In the genomic region with DNA sequence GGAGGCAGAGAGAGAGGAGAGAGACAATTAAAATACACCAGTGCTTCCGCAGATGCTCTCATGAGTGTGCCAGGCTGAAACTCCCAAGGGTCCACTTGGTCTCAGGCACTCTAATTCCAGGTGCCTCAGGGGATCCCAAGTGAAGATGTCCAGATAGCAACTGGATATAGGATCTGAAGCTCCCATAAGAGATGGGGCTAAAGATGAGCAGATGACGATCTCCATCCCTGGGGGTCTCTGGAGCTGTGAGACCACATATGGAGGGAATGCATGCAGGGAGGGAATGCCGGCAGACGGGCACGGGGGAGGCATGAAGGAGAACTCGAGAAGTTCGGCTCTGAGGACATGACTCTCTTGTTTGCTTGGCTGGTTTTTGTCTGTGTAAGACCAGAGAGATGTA, we compare ENCODE assay signal across 22 cellular contexts.
"Had no signal": no experiment of that assay in that cellular context is flagged by ENCODE, and none has a peak within 500 bp of the region (broad histone marks: within the 10 kb centered on the region; RNA-seq: fewer than 3 reads in every experiment).

No MANE protein-coding gene starts in this region.

- H3K4me1 Mint-ChIP-seq: stimulated activated effector memory CD8-positive, alpha-beta T cell treated with anti-CD3 and anti-CD28 coated beads, Interleukin-12 subunit alpha, Interleukin-12 subunit beta, amount 100 ng/mL, for 72 hours had no signal

- H3K4me3 Mint-ChIP-seq: endodermal cell; naive thymus-derived CD8-positive, alpha-beta T cell; neural crest cell; stimulated activated effector memory CD8-positive, alpha-beta T cell treated with anti-CD3 and anti-CD28 coated beads, Interleukin-12 subunit alpha, Interleukin-12 subunit beta, amount 100 ng/mL, for 72 hours had no signal

- ATAC-seq: foreskin keratinocyte; left lobe of liver; mucosa of descending colon; naive thymus-derived CD8-positive, alpha-beta T cell; right cardiac atrium; stimulated activated effector memory CD8-positive, alpha-beta T cell treated with anti-CD3 and anti-CD28 coated beads, Interleukin-12 subunit alpha, Interleukin-12 subunit beta, amount 100 ng/mL, for 72 hours; stimulated activated naive CD8-positive, alpha-beta T cell treated with anti-CD3 and anti-CD28 coated beads, Interleukin-15, Interleukin-2, amounts not matched to agents 100 U/mL and 50 U/mL, for 24 hours had no signal

- H3K79me2 ChIP-seq: hepatocyte had no signal

- H3K4me2 ChIP-seq: hepatocyte, smooth muscle cell had no signal

- DNase-seq: dermis blood vessel endothelial cell; effector CD4-positive, alpha-beta T cell; erythroblast; foreskin keratinocyte; mammary epithelial cell; mucosa of descending colon; naive thymus-derived CD8-positive, alpha-beta T cell; ovary; right cardiac atrium; stimulated activated CD4-positive, alpha-beta T cell treated with anti-CD3 and anti-CD28 coated beads, Interleukin-4, amount 100 ng/mL, for 1 hour; stimulated activated CD8-positive, alpha-beta memory T cell treated with anti-CD3 and anti-CD28 coated beads, Interleukin-4, amount 100 ng/mL, for 48 hours; stimulated activated naive CD8-positive, alpha-beta T cell treated with anti-CD3 and anti-CD28 coated beads, Interleukin-15, Interleukin-2, amounts not matched to agents 100 U/mL and 50 U/mL, for 24 hours; thyroid gland; uterus had no signal

- H3K4me3 ChIP-seq: hepatocyte, mucosa of descending colon, ovary, smooth muscle cell, suprapubic skin, thyroid gland, upper lobe of left lung, uterus had no signal

- H3K9me3 Mint-ChIP-seq: naive thymus-derived CD8-positive, alpha-beta T cell; stimulated activated effector memory CD8-positive, alpha-beta T cell treated with anti-CD3 and anti-CD28 coated beads, Interleukin-12 subunit alpha, Interleukin-12 subunit beta, amount 100 ng/mL, for 72 hours had no signal

- H3K9me3 ChIP-seq: mucosa of descending colon, ovary, suprapubic skin, thyroid gland, upper lobe of left lung, uterus had no signal

- H3K36me3 ChIP-seq: ovary, suprapubic skin, thyroid gland, upper lobe of left lung, uterus had no signal

- H2AFZ ChIP-seq: hepatocyte had no signal

- H3K4me1 ChIP-seq: foreskin keratinocyte, thyroid gland, uterus had no signal

- H3K27ac Mint-ChIP-seq: endodermal cell; naive thymus-derived CD8-positive, alpha-beta T cell; stimulated activated effector memory CD8-positive, alpha-beta T cell treated with anti-CD3 and anti-CD28 coated beads, Interleukin-12 subunit alpha, Interleukin-12 subunit beta, amount 100 ng/mL, for 72 hours had no signal

- H3K27ac ChIP-seq: foreskin keratinocyte, hepatocyte, ovary, suprapubic skin, thyroid gland, upper lobe of left lung, uterus had no signal

- H3K36me3 Mint-ChIP-seq: naive thymus-derived CD8-positive, alpha-beta T cell; stimulated activated effector memory CD8-positive, alpha-beta T cell treated with anti-CD3 and anti-CD28 coated beads, Interleukin-12 subunit alpha, Interleukin-12 subunit beta, amount 100 ng/mL, for 72 hours had no signal

- H3K27me3 ChIP-seq: hepatocyte, ovary, suprapubic skin, thyroid gland, upper lobe of left lung, uterus had no signal
